In the genomic region with DNA sequence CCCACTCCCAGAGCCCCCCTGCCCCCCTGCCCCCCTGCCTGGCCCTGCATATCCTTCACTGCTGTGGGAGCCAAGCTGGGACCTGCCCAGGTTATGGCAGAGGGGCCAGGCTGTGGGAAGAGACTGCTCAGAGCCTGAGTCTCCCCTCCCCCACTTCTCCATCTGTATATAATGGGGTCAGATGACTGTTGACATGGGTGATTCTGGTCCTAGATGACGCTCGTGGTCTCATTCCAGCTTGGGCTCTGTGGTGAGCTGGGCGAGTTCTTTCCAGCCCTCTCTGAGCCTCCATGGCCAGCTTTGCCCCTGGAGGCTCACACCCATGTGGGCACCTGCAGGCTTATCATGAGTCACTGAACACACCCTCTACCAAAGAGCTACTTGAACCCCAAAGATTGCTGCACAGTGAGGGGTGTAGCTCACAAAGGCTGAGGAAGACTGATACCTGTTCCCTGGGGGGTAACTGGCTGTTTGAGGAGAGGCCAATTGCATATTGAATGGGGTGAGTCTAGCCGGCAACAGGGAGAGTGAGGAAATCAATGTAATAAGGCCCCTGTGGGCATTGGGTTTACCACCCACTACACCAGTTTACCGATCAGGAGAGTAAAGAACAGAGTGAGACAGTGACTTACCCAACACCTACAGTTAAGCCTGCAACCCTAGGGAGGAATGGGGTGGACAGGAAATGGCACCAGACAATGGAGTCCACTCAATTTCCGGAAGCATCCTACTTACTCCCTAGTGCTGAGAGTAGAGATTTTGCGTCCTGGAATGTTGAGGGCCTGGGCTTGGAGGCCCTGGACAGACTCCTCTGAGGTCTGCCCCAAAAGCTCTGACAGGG, we compare ENCODE assay signal across 1 cellular context.
TF ChIP-seq lines count a peak whose summit lies in the region.

No MANE protein-coding gene starts in this region.

TF ChIP-seq in GM12878, 131 proteins besides CTCF, POLR2A, EP300 and RAD21 (continued from another document):
- TF ChIP-seq CHD4 (IDR thresholded peaks at IDR 0.05) (no peak), WRNIP1 (IDR thresholded peaks at IDR 0.05; ENCODE audit: borderline replicate concordance, low read depth, low read length) (no peak), CBFB (IDR thresholded peaks at IDR 0.05; ENCODE audit: low read depth) (no peak), SRF (IDR thresholded peaks at IDR 0.05; ENCODE audit: low read depth in 2 of 2, low read length in 2 of 2) (no peak), YBX1 (IDR thresholded peaks at IDR 0.05) (no peak)
- TF ChIP-seq, protein P1, sequence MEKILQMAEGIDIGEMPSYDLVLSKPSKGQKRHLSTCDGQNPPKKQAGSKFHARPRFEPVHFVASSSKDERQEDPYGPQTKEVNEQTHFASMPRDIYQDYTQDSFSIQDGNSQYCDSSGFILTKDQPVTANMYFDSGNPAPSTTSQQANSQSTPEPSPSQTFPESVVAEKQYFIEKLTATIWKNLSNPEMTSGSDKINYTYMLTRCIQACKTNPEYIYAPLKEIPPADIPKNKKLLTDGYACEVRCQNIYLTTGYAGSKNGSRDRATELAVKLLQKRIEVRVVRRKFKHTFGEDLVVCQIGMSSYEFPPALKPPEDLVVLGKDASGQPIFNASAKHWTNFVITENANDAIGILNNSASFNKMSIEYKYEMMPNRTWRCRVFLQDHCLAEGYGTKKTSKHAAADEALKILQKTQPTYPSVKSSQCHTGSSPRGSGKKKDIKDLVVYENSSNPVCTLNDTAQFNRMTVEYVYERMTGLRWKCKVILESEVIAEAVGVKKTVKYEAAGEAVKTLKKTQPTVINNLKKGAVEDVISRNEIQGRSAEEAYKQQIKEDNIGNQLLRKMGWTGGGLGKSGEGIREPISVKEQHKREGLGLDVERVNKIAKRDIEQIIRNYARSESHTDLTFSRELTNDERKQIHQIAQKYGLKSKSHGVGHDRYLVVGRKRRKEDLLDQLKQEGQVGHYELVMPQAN (conservative IDR thresholded peaks at IDR 0.05) = no peak
- TF ChIP-seq, protein P2, sequence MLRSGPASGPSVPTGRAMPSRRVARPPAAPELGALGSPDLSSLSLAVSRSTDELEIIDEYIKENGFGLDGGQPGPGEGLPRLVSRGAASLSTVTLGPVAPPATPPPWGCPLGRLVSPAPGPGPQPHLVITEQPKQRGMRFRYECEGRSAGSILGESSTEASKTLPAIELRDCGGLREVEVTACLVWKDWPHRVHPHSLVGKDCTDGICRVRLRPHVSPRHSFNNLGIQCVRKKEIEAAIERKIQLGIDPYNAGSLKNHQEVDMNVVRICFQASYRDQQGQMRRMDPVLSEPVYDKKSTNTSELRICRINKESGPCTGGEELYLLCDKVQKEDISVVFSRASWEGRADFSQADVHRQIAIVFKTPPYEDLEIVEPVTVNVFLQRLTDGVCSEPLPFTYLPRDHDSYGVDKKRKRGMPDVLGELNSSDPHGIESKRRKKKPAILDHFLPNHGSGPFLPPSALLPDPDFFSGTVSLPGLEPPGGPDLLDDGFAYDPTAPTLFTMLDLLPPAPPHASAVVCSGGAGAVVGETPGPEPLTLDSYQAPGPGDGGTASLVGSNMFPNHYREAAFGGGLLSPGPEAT (IDR thresholded peaks at IDR 0.05; ENCODE audit: low read depth) = no peak
- TF ChIP-seq, protein P3, sequence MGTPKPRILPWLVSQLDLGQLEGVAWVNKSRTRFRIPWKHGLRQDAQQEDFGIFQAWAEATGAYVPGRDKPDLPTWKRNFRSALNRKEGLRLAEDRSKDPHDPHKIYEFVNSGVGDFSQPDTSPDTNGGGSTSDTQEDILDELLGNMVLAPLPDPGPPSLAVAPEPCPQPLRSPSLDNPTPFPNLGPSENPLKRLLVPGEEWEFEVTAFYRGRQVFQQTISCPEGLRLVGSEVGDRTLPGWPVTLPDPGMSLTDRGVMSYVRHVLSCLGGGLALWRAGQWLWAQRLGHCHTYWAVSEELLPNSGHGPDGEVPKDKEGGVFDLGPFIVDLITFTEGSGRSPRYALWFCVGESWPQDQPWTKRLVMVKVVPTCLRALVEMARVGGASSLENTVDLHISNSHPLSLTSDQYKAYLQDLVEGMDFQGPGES (IDR thresholded peaks at IDR 0.05) = no peak
